Comparison of ENCODE assay signal across 9 cellular contexts in genomic region chr14:95256011-95256775, GRCh38.
DNase-seq lines count a peak whose midpoint lies in the region; ATAC-seq and TF ChIP-seq lines count a peak whose summit lies in the region.
"Had no signal": no experiment of that assay in that cellular context is flagged by ENCODE, and none has a peak within 500 bp of the region (broad histone marks: within the 10 kb centered on the region; RNA-seq: fewer than 3 reads in every experiment).

No MANE protein-coding gene starts in this region.

- H4K91ac ChIP-seq in mesenchymal stem cell (ENCODE audit: low read length): peak overlapping the region; percentile 9

- no peak overlapping the region for H3K4ac ChIP-seq in mesenchymal stem cell (ENCODE audit: low read depth in 1 of 2, low read length in 2 of 2)

- H3K14ac ChIP-seq in mesenchymal stem cell (ENCODE audit: low read length in 2 of 2): peak overlapping the region in 1 of 2 experiments; percentile 71

- no peak overlapping the region for H3K9ac ChIP-seq in mesenchymal stem cell (ENCODE audit: low read length)
- no peak overlapping the region for H3K9ac ChIP-seq in SK-N-SH

- no peak overlapping the region for H2BK5ac ChIP-seq in mesenchymal stem cell (ENCODE audit: low read depth, low read length, poor library complexity, severe bottlenecking)

- ATAC-seq in HG03442 (IDR thresholded peaks at IDR 0.05; ENCODE audit: unreplicated experiment) (no peak), GM21786 (IDR thresholded peaks at IDR 0.05; ENCODE audit: unreplicated experiment) (no peak)

- H3F3A ChIP-seq in SK-N-SH (replicated peaks; ENCODE audit: insufficient read depth): no peaks in the 10 kb centered on the region

- peak overlapping the region; percentile 10 for H3K27ac ChIP-seq in brain microvascular endothelial cell
- H3K27ac ChIP-seq in mesenchymal stem cell (ENCODE audit: low read length, poor library complexity, severe bottlenecking): peak overlapping the region; percentile 38
- H3K27ac ChIP-seq in SK-N-SH (ENCODE audit: low read depth in 2 of 2, low read length in 1 of 2): no peak overlapping the region

- no peaks in the 10 kb centered on the region for H3K79me2 ChIP-seq in SK-N-SH (ENCODE audit: insufficient read depth)

- no peak overlapping the region for H3K4me3 ChIP-seq in brain microvascular endothelial cell (ENCODE audit: low read depth, low read length)
- no peak overlapping the region for H3K4me3 ChIP-seq in mesenchymal stem cell (ENCODE audit: insufficient read depth in 1 of 2, low read depth in 1 of 2, low read length in 2 of 2)
- no peak overlapping the region for H3K4me3 ChIP-seq in SK-N-SH (ENCODE audit: low read depth in 2 of 2, low read length in 1 of 2)

- no peaks in the 10 kb centered on the region for H4K20me1 ChIP-seq in SK-N-SH (ENCODE audit: insufficient read depth)

- WGBS in mesenchymal stem cell: 79% methylated on average over 15 of the region's 15 CpGs
- WGBS in SK-N-SH (ENCODE audit: low lambda C conversion rate): 93% methylated on average over 14 of the region's 15 CpGs

- H3K36me3 ChIP-seq in brain microvascular endothelial cell (replicated peaks): no peaks in the 10 kb centered on the region
- H3K36me3 ChIP-seq in mesenchymal stem cell (ENCODE audit: control insufficient read depth in 1 of 2, insufficient read depth in 2 of 2, low read depth in 1 of 2, low read length in 2 of 2): peaks cover 0 to 15% of the 10 kb centered on the region in 2 experiments
- no peaks in the 10 kb centered on the region for H3K36me3 ChIP-seq in SK-N-SH (replicated peaks in 1 of 2; ENCODE audit: control insufficient read depth in 1 of 2, insufficient read depth in 2 of 2, low read length in 1 of 2)

- no peaks in the 10 kb centered on the region for H3K9me3 ChIP-seq in mesenchymal stem cell (ENCODE audit: control insufficient read depth, low read length)
- H3K9me3 ChIP-seq in SK-N-SH: no peaks in the 10 kb centered on the region

- H3K4me1 ChIP-seq in mesenchymal stem cell (ENCODE audit: control insufficient read depth, insufficient read depth, low read depth, low read length): peaks cover 55% of the 10 kb centered on the region
- peaks cover 3 to 13% of the 10 kb centered on the region in 2 experiments; a peak in 2 of 4 replicates for H3K4me1 ChIP-seq in SK-N-SH (ENCODE audit: control insufficient read depth in 1 of 2, insufficient read depth in 2 of 2, low read depth in 1 of 2, low read length in 1 of 2)

- no peaks in the 10 kb centered on the region for H3K9me2 ChIP-seq in SK-N-SH

- H3K27me3 ChIP-seq in brain microvascular endothelial cell (replicated peaks): no peaks in the 10 kb centered on the region
- H3K27me3 ChIP-seq in mesenchymal stem cell (ENCODE audit: control insufficient read depth in 1 of 2, insufficient read depth in 1 of 2, low read length in 2 of 2): no peaks in the 10 kb centered on the region
- no peaks in the 10 kb centered on the region for H3K27me3 ChIP-seq in SK-N-SH (ENCODE audit: insufficient read depth)

- CTCF ChIA-PET in SK-N-SH (lab: Yijun Ruan, JAX): no interaction called here

- no peak for TF ChIP-seq EP300 in SK-N-SH (IDR thresholded peaks at IDR 0.05; ENCODE audit: borderline replicate concordance in 1 of 2, low read depth in 1 of 2, low read length in 1 of 2)

- H2BK120ac ChIP-seq in mesenchymal stem cell (ENCODE audit: low read depth, low read length): no peak overlapping the region

- no peak overlapping the region for H3K18ac ChIP-seq in mesenchymal stem cell (ENCODE audit: low read depth in 1 of 2, low read length in 2 of 2)

- H2AFZ ChIP-seq in mesenchymal stem cell (ENCODE audit: low read depth, low read length) (no peak overlapping the region), SK-N-SH (ENCODE audit: low read depth) (no peak overlapping the region)

- POLR2A ChIA-PET in SK-N-SH (lab: Yijun Ruan, JAX): no interaction called here

- H2BK15ac ChIP-seq in mesenchymal stem cell (ENCODE audit: low read depth, poor library complexity, severe bottlenecking): no peak overlapping the region

- in situ Hi-C loops in brain microvascular endothelial cell (cut with HindIII; ENCODE audit: low pct_ligation_motif_present, low sequenced_read_pairs): no loop called here

- H2AK5ac ChIP-seq in mesenchymal stem cell (ENCODE audit: low read length, severe bottlenecking): peak overlapping the region; percentile 76

- H4K8ac ChIP-seq in mesenchymal stem cell (ENCODE audit: low read length): no peak overlapping the region

- TF ChIP-seq CTCF in brain microvascular endothelial cell (IDR thresholded peaks at IDR 0.05; ENCODE audit: low read depth, low read length, missing control alignments): no peak
- TF ChIP-seq CTCF in SK-N-SH (IDR thresholded peaks at IDR 0.05): no peak

- no peak overlapping the region for H3K23ac ChIP-seq in mesenchymal stem cell (ENCODE audit: low read length in 2 of 2)

- H3K79me1 ChIP-seq in mesenchymal stem cell (replicated peaks; ENCODE audit: low read length, poor library complexity, severe bottlenecking): peaks cover 38% of the 10 kb centered on the region

- no peak overlapping the region for H3K4me2 ChIP-seq in mesenchymal stem cell (ENCODE audit: low read length, poor library complexity, severe bottlenecking)
- no peak overlapping the region for H3K4me2 ChIP-seq in SK-N-SH

- H2BK12ac ChIP-seq in mesenchymal stem cell (ENCODE audit: low read length in 2 of 2): no peak overlapping the region

- no peak for TF ChIP-seq RAD21 in SK-N-SH (IDR thresholded peaks at IDR 0.05; ENCODE audit: low read length)

- DNase-seq in DMS153 (lab: John Stamatoyannopoulos, UW): peak; percentile 77
- peak; percentile 29 for DNase-seq in NCI-H146 (lab: John Stamatoyannopoulos, UW)
- DNase-seq in brain microvascular endothelial cell: no peak
- no peak for DNase-seq in mesenchymal stem cell
- no peak for DNase-seq in SK-N-SH
- no peak for DNase-seq in activated CD4-positive, CD25-positive, alpha-beta regulatory T cell treated with anti-CD3 and anti-CD28 coated beads, Interleukin-2, amount 50 U/mL, for 72 hours
- DNase-seq: stimulated activated CD4-positive, alpha-beta T cell treated with anti-CD3 and anti-CD28 coated beads, Interleukin-2, amount 100 ng/mL, for 48 hours had no signal

TF ChIP-seq in SK-N-SH, 30 proteins besides CTCF, POLR2A, EP300 and RAD21:
- TF ChIP-seq JUND (IDR thresholded peaks at IDR 0.05) (no peak), EZH2phosphoT487 (IDR thresholded peaks at IDR 0.05; ENCODE audit: borderline replicate concordance, low read depth) (no peak), YY1 (IDR thresholded peaks at IDR 0.05; ENCODE audit: low read depth) (no peak), TCF12 (IDR thresholded peaks at IDR 0.05) (no peak), MAX (IDR thresholded peaks at IDR 0.05; ENCODE audit: low read depth) (no peak), IRF3 (IDR thresholded peaks at IDR 0.05; ENCODE audit: low read depth, low read length) (no peak), FOSL2 (IDR thresholded peaks at IDR 0.05; ENCODE audit: borderline replicate concordance, low read depth) (no peak), FOXM1 (IDR thresholded peaks at IDR 0.05; ENCODE audit: low read depth) (no peak), ZBTB33 (IDR thresholded peaks at IDR 0.05; ENCODE audit: borderline replicate concordance, low read depth) (no peak), USF2 (IDR thresholded peaks at IDR 0.05; ENCODE audit: borderline replicate concordance, low read depth, low read length) (no peak)
TF ChIP-seq in SK-N-SH: peak in this region for 0.

Comparison
In these comparisons a context has a peak if more than half of its experiments do, and no peak if none do; other contexts are left out.
1. DNase-seq: peak in DMS153 (single experiment) and NCI-H146 (single experiment); none in brain microvascular endothelial cell (single experiment), mesenchymal stem cell (single experiment), SK-N-SH (single experiment) and activated CD4-positive, CD25-positive, alpha-beta regulatory T cell treated with anti-CD3 and anti-CD28 coated beads, Interleukin-2, amount 50 U/mL, for 72 hours (single experiment).
2. H3K27ac ChIP-seq: peak in brain microvascular endothelial cell (single experiment) and mesenchymal stem cell (single experiment); none in SK-N-SH (0 of 2).